39 cellular contexts compared by ENCODE assay signal in the genomic region with DNA sequence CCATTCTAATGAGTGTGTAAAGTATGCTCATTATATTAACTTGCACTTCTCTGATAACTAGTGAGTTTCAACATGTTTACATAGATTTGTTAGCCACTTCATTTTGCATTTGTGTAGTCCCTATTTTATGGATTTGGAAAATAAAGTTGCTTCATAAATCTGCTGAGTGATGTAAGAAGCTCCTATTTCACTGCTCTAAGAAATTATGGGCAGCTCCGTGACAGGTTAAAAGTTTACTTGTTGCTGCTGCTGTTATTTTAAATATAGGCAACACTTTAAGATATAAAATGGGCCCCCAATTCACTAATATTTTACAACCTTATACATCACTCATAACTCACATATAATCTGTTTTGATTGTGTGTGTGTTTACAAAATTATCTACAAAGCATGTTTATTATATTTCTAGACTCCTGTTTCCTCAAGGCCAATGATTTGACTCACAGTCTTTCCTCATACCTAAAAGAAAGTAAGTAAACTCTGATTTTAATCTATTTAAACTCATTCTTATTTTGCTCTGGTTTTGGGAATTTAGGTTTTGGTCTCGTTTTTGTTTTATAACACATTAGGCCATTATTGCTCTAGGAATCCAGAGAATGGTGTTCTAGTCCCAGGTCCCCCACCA. TPM values are rescaled to one million over a fixed set of nuclear protein-coding genes. Genes with fewer than 3 reads are reported as not detected.
"Had no signal": no experiment of that assay in that cellular context is flagged by ENCODE, and none has a peak within 500 bp of the region (broad histone marks: within the 10 kb centered on the region; RNA-seq: fewer than 3 reads in every experiment).

No MANE protein-coding gene starts in this region.

- DNase-seq: activated B cell treated with CpG ODN at 0.5 μM for 24 hours; activated CD4-positive, alpha-beta memory T cell treated with anti-CD3 and anti-CD28 coated beads for 36 hours; activated CD4-positive, alpha-beta T cell treated with anti-CD3 and anti-CD28 coated beads for 4 hours; activated CD4-positive, alpha-beta T cell treated with anti-CD3 and anti-CD28 coated beads, Interleukin-2, amount 50 U/mL, for 1 hour; activated CD4-positive, CD25-positive, alpha-beta regulatory T cell treated with anti-CD3 and anti-CD28 coated beads, Interleukin-2, amount 50 U/mL, for 72 hours; activated CD8-positive, alpha-beta memory T cell treated with anti-CD3 and anti-CD28 coated beads, Interleukin-2, amount 50 U/mL, for 4 hours; activated effector memory CD4-positive, alpha-beta T cell treated with Interleukin-2 at 50 U/mL for 16 hours; activated naive CD4-positive, alpha-beta T cell treated with anti-CD3 and anti-CD28 coated beads, Interleukin-2, amount 10 ng/mL, durations not matched to agents 7 days and 5 days; activated naive CD8-positive, alpha-beta T cell treated with anti-CD3 and anti-CD28 coated beads, Interleukin-2, amount 50 U/mL, for 24 hours; activated T-cell treated with anti-CD3 and anti-CD28 coated beads for 4 hours; activated T-cell treated with anti-CD3 and anti-CD28 coated beads, Interleukin-2, amount 50 U/mL, for 4 hours; brain microvascular endothelial cell; central memory CD4-positive, alpha-beta T cell; KG1; MM.1S; MV-4-11; NCI-H1092; NCI-H1417; NCI-H146; NCI-H187; NCI-H2029 treated with DMSO at 0.1 percent for 48 hours; NCI-H2107; NCI-H2171; NCI-H510A; NCI-H526; NCI-H748 treated with DMSO at 0.1 percent for 48 hours; NK-92 treated with Interleukin-12 subunit alpha and Interleukin-12 subunit beta, amount 100 ng/mL, for 24 hours; PC-3; SIG-M5; SW 1271; T-helper 1 cell; T-helper 2 cell; T-helper 9 cell had no signal

- H3K27ac ChIP-seq: brain microvascular endothelial cell, RWPE1, VCaP had no signal

- H3K36me3 ChIP-seq: brain microvascular endothelial cell had no signal

- FAIRE-seq: RCC 7860 had no signal

- ATAC-seq: activated naive CD8-positive, alpha-beta T cell treated with anti-CD3 and anti-CD28 coated beads, Interleukin-2, amount 50 U/mL, for 24 hours; activated T-cell treated with anti-CD3 and anti-CD28 coated beads, Interleukin-2, amount 50 U/mL, for 4 hours; PC-3; Right ventricle myocardium inferior; SK-N-SH treated with all-trans-retinoic acid at 6 μM for 48 hours had no signal

- H3K27me3 ChIP-seq: brain microvascular endothelial cell had no signal

RNA-seq across cellular contexts. Expression of a gene that starts 51.7 kb away (rescaled TPM):
- total RNA-seq: PC-3, SK-MEL-5 had no signal
